9 cellular contexts compared by ENCODE assay signal in genomic region chr17:77375108-77375507, GRCh38.
DNase-seq lines count a peak whose midpoint lies in the region; ATAC-seq and TF ChIP-seq lines count a peak whose summit lies in the region.
"Had no signal": no experiment of that assay in that cellular context is flagged by ENCODE, and none has a peak within 500 bp of the region (broad histone marks: within the 10 kb centered on the region; RNA-seq: fewer than 3 reads in every experiment).

No MANE protein-coding gene starts in this region.

- peak overlapping the region; percentile 89 to 95 for H3K4me3 Mint-ChIP-seq in effector memory CD8-positive, alpha-beta T cell
- peak overlapping the region; percentile 100 for H3K4me3 Mint-ChIP-seq in neural crest cell

- peaks cover 21% of the 10 kb centered on the region for H3K36me3 Mint-ChIP-seq in effector memory CD8-positive, alpha-beta T cell (ENCODE audit: insufficient read depth)
- H3K36me3 Mint-ChIP-seq in neural crest cell (ENCODE audit: low read depth): peaks cover 2% of the 10 kb centered on the region

- POLR2A ChIA-PET in BJ (lab: Charles Lee): no interaction called here

- DNase-seq in BJ (ENCODE audit: low read depth) (no peak), NT2/D1 (ENCODE audit: low read depth, low spot score) (no peak), neural crest cell (ENCODE audit: low read depth, low spot score) (no peak), GM03348 (ENCODE audit: low spot score) (no peak), hippocampal formation (lab: John Stamatoyannopoulos, UW) (no peak), NCI-H2107 treated with DMSO at 0.1 percent for 48 hours (lab: John Stamatoyannopoulos, UW; ENCODE audit: unreplicated experiment) (no peak)
- DNase-seq in effector memory CD8-positive, alpha-beta T cell: peak in 1 of 3 experiments; percentile 11

- H3K36me3 ChIP-seq in BJ (ENCODE audit: control insufficient read depth, insufficient read depth, low read length) (peaks cover 1% of the 10 kb centered on the region; the same call in 1 of the 2 replicates), NT2/D1 (ENCODE audit: insufficient read depth, insufficient read length, low read length) (peaks cover 15% of the 10 kb centered on the region)

- no peak for ATAC-seq in effector memory CD8-positive, alpha-beta T cell (replicated peaks)
- ATAC-seq in HG02678 (IDR thresholded peaks at IDR 0.05; ENCODE audit: unreplicated experiment): no peak

- TF ChIP-seq CTCF in BJ (IDR thresholded peaks at IDR 0.05; ENCODE audit: insufficient read depth, low read depth, low read length) (no peak), neural crest cell (conservative IDR thresholded peaks at IDR 0.05) (no peak)

- H3K27me3 ChIP-seq in BJ (ENCODE audit: control insufficient read depth, insufficient read depth, low read length): no peaks in the 10 kb centered on the region
- no peaks in the 10 kb centered on the region for H3K27me3 ChIP-seq in NT2/D1 (ENCODE audit: insufficient read depth, insufficient read length)
- H3K27me3 ChIP-seq: SJSA1 had no signal

- H3K27ac Mint-ChIP-seq in effector memory CD8-positive, alpha-beta T cell: peak overlapping the region; percentile 74 to 81
- peak overlapping the region; percentile 85 for H3K27ac Mint-ChIP-seq in neural crest cell (ENCODE audit: unreplicated experiment)

- H3K4me3 ChIP-seq in BJ (ENCODE audit: low read depth, low read length) (peak overlapping the region; percentile 78), NT2/D1 (ENCODE audit: insufficient read length, low read depth) (peak overlapping the region; percentile 6)

- no peaks in the 10 kb centered on the region for H3K27me3 Mint-ChIP-seq in effector memory CD8-positive, alpha-beta T cell
- H3K27me3 Mint-ChIP-seq in neural crest cell (ENCODE audit: low read depth): peaks cover 2% of the 10 kb centered on the region

- no peaks in the 10 kb centered on the region for H3K9me3 Mint-ChIP-seq in effector memory CD8-positive, alpha-beta T cell
- H3K9me3 Mint-ChIP-seq in neural crest cell: no peaks in the 10 kb centered on the region

- H3K9ac ChIP-seq in NT2/D1 (ENCODE audit: insufficient read length, low read depth): peak overlapping the region; percentile 96

- H3K4me1 Mint-ChIP-seq in effector memory CD8-positive, alpha-beta T cell (ENCODE audit: low read depth in 2 of 2): peaks cover 67 to 71% of the 10 kb centered on the region in 2 donors
- H3K4me1 Mint-ChIP-seq in neural crest cell: peaks cover 75% of the 10 kb centered on the region

- CTCF ChIA-PET in BJ (lab: Yijun Ruan, JAX): interaction anchor here (0.7 to 2.2 kb wide), 10 partner anchors 10 to 120 kb away, joined by 3 to 12 read pairs (median 4); no protein-coding TSS in a partner anchor

- no peaks in the 10 kb centered on the region for H3K9me3 ChIP-seq in NT2/D1 (ENCODE audit: insufficient read depth, low read length)

- peaks cover 59% of the 10 kb centered on the region for H3K4me1 ChIP-seq in NT2/D1 (ENCODE audit: insufficient read depth, insufficient read length)
